In genomic region chrX:50579955-50580354, GRCh38 we compare ENCODE assay signal across 9 cellular contexts.
DNase-seq lines count a peak whose midpoint lies in the region; ATAC-seq, FAIRE-seq and TF ChIP-seq lines count a peak whose summit lies in the region.
"Had no signal": no experiment of that assay in that cellular context is flagged by ENCODE, and none has a peak within 500 bp of the region (broad histone marks: within the 10 kb centered on the region; RNA-seq: fewer than 3 reads in every experiment).

No MANE protein-coding gene starts in this region.

- H3K4me1 ChIP-seq in CD4-positive, alpha-beta memory T cell (ENCODE audit: insufficient read depth, low read length) = no peaks in the 10 kb centered on the region

- peak; percentile 76 for ATAC-seq in GM18502 (IDR thresholded peaks at IDR 0.05; ENCODE audit: poor library complexity, unreplicated experiment)
- peak; percentile 52 for ATAC-seq in memory B cell (ENCODE audit: low read depth)
- ATAC-seq in HG03442 (IDR thresholded peaks at IDR 0.05; ENCODE audit: unreplicated experiment) = no peak

- H3K27me3 Mint-ChIP-seq in CD4-positive, alpha-beta memory T cell = peaks cover 3% of the 10 kb centered on the region in 2 donors
- peaks cover 2% of the 10 kb centered on the region for H3K27me3 Mint-ChIP-seq in memory B cell

- no peaks in the 10 kb centered on the region for H3K9me3 Mint-ChIP-seq in CD4-positive, alpha-beta memory T cell
- H3K9me3 Mint-ChIP-seq in memory B cell = no peaks in the 10 kb centered on the region
- H3K9me3 Mint-ChIP-seq: T-helper 1 cell treated with Interleukin-12 subunit alpha and Interleukin-12 subunit beta and Interleukin-4 antibody, amounts not matched to agents 30 μg/mL and 1 μg/mL, for 36 hours had no signal

- H3K4me3 ChIP-seq in CD4-positive, alpha-beta memory T cell (ENCODE audit: low read length in 2 of 2) = no peak overlapping the region

- no peak overlapping the region for H3K27ac ChIP-seq in CD4-positive, alpha-beta memory T cell (ENCODE audit: low read depth, low read length)

- TF ChIP-seq EP300 in Ishikawa (IDR thresholded peaks at IDR 0.05; ENCODE audit: borderline replicate concordance) = no peak

- no peak for FAIRE-seq in urothelium cell line (lab: Jason Lieb, UNC)

- POLR2A ChIA-PET in CD4-positive, alpha-beta memory T cell (lab: Charles Lee; ENCODE audit: partially characterized antibody) = no interaction called here

- TF ChIP-seq RAD21 in Ishikawa (IDR thresholded peaks at IDR 0.05; ENCODE audit: low read depth) = peak; percentile 55

- no peaks in the 10 kb centered on the region for H3K36me3 ChIP-seq in CD4-positive, alpha-beta memory T cell (ENCODE audit: insufficient read depth, low read length)

- intact Hi-C loops in CD4-positive, alpha-beta memory T cell (cut with micrococcal nuclease) = loop anchor here (1.0 to 10.0 kb wide), 2 partner anchors 475 to 665 kb away; no protein-coding TSS in a partner anchor

- CTCF ChIA-PET in CD4-positive, alpha-beta memory T cell (lab: Charles Lee; ENCODE audit: partially characterized antibody) = interaction anchor here (0.8 to 2.5 kb wide), 7 partner anchors 8 to 695 kb away, joined by 3 to 8 read pairs (median 4); partner anchors contain the start of gene CLCN5

- no peak overlapping the region for H3K27ac Mint-ChIP-seq in CD4-positive, alpha-beta memory T cell
- no peak overlapping the region for H3K27ac Mint-ChIP-seq in memory B cell
- H3K27ac Mint-ChIP-seq: T-helper 1 cell treated with Interleukin-12 subunit alpha and Interleukin-12 subunit beta and Interleukin-4 antibody, amounts not matched to agents 30 μg/mL and 1 μg/mL, for 36 hours had no signal

- no peak overlapping the region for H3K4me3 Mint-ChIP-seq in CD4-positive, alpha-beta memory T cell
- no peak overlapping the region for H3K4me3 Mint-ChIP-seq in memory B cell
- H3K4me3 Mint-ChIP-seq: T-helper 1 cell treated with Interleukin-12 subunit alpha and Interleukin-12 subunit beta and Interleukin-4 antibody, amounts not matched to agents 30 μg/mL and 1 μg/mL, for 36 hours had no signal

- H3K27me3 ChIP-seq in CD4-positive, alpha-beta memory T cell (ENCODE audit: insufficient read depth, low read length) = no peaks in the 10 kb centered on the region

- DNase-seq in CD4-positive, alpha-beta memory T cell = peak in 4 of 5 donors; percentile 20 to 40 (median 33)
- DNase-seq in RPMI8226 (peak; percentile 56), cerebellar cortex (ENCODE audit: low spot score) (peak; percentile 56), memory B cell (ENCODE audit: low spot score in 2 of 2) (peak; percentile 11 to 27), urothelium cell line (ENCODE audit: low spot score) (peak; percentile 56)

- no peaks in the 10 kb centered on the region for H3K9me3 ChIP-seq in CD4-positive, alpha-beta memory T cell (ENCODE audit: control insufficient read depth in 1 of 2, low read length in 2 of 2)

- no peaks in the 10 kb centered on the region for H3K36me3 Mint-ChIP-seq in CD4-positive, alpha-beta memory T cell
- H3K36me3 Mint-ChIP-seq in memory B cell = no peaks in the 10 kb centered on the region

- H3K4me1 Mint-ChIP-seq in CD4-positive, alpha-beta memory T cell = peaks cover 0 to 1% (median 0%) of the 10 kb centered on the region in 4 donors
- H3K4me1 Mint-ChIP-seq in memory B cell = peaks cover 2% of the 10 kb centered on the region

TF ChIP-seq in Ishikawa, 13 proteins besides CTCF, POLR2A, EP300 and RAD21:
- TF ChIP-seq TCF12 (IDR thresholded peaks at IDR 0.05; ENCODE audit: low read depth) = no peak
- TF ChIP-seq ZBTB7A (IDR thresholded peaks at IDR 0.05; ENCODE audit: low read depth) = no peak
- TF ChIP-seq, protein P1, sequence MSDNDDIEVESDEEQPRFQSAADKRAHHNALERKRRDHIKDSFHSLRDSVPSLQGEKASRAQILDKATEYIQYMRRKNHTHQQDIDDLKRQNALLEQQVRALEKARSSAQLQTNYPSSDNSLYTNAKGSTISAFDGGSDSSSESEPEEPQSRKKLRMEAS (IDR thresholded peaks at IDR 0.05) = no peak
- no peak for TF ChIP-seq FOXM1 (IDR thresholded peaks at IDR 0.05; ENCODE audit: borderline replicate concordance, low read depth)
- no peak for TF ChIP-seq CREB1 (IDR thresholded peaks at IDR 0.05; ENCODE audit: low read depth)
- TF ChIP-seq TAF1 (IDR thresholded peaks at IDR 0.05; ENCODE audit: low read depth) = no peak
- TF ChIP-seq NFIC (IDR thresholded peaks at IDR 0.05) = no peak
- no peak for TF ChIP-seq USF1 (IDR thresholded peaks at IDR 0.05)
- no peak for TF ChIP-seq TEAD4 (IDR thresholded peaks at IDR 0.05)
- TF ChIP-seq, protein P2, sequence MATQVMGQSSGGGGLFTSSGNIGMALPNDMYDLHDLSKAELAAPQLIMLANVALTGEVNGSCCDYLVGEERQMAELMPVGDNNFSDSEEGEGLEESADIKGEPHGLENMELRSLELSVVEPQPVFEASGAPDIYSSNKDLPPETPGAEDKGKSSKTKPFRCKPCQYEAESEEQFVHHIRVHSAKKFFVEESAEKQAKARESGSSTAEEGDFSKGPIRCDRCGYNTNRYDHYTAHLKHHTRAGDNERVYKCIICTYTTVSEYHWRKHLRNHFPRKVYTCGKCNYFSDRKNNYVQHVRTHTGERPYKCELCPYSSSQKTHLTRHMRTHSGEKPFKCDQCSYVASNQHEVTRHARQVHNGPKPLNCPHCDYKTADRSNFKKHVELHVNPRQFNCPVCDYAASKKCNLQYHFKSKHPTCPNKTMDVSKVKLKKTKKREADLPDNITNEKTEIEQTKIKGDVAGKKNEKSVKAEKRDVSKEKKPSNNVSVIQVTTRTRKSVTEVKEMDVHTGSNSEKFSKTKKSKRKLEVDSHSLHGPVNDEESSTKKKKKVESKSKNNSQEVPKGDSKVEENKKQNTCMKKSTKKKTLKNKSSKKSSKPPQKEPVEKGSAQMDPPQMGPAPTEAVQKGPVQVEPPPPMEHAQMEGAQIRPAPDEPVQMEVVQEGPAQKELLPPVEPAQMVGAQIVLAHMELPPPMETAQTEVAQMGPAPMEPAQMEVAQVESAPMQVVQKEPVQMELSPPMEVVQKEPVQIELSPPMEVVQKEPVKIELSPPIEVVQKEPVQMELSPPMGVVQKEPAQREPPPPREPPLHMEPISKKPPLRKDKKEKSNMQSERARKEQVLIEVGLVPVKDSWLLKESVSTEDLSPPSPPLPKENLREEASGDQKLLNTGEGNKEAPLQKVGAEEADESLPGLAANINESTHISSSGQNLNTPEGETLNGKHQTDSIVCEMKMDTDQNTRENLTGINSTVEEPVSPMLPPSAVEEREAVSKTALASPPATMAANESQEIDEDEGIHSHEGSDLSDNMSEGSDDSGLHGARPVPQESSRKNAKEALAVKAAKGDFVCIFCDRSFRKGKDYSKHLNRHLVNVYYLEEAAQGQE (IDR thresholded peaks at IDR 0.05; ENCODE audit: low read depth) = no peak
- no peak for TF ChIP-seq EGR1 (IDR thresholded peaks at IDR 0.05)
- no peak for TF ChIP-seq YY1 (IDR thresholded peaks at IDR 0.05; ENCODE audit: low read depth)
- no peak for TF ChIP-seq CEBPB (IDR thresholded peaks at IDR 0.05)
